8 cellular contexts compared by ENCODE assay signal in genomic region chr20:1265226-1265915, GRCh38. TPM values are rescaled to one million over a fixed set of nuclear protein-coding genes. Genes with fewer than 3 reads are reported as not detected.
A peak's percentile ranks its signal among the peaks of the same experiment; 100 is the strongest.
DNase-seq lines count a peak whose midpoint lies in the region; TF ChIP-seq lines count a peak whose summit lies in the region.

No MANE protein-coding gene starts in this region.

- no peaks in the 10 kb centered on the region; the same call in 1 of the 2 replicates for H3K36me3 ChIP-seq in ACC112 (ENCODE audit: insufficient read depth, low read length)
- no peaks in the 10 kb centered on the region for H3K36me3 ChIP-seq in HUES6 (ENCODE audit: control insufficient read depth, insufficient read depth, low read length)
- no peaks in the 10 kb centered on the region for H3K36me3 ChIP-seq in muscle layer of colon (ENCODE audit: insufficient read depth, low read length)

- H3K9me3 Mint-ChIP-seq in MCF 10A (ENCODE audit: unreplicated experiment): no peaks in the 10 kb centered on the region

- H2AFZ ChIP-seq in ACC112 (ENCODE audit: low read length, unreplicated experiment): peak overlapping the region; percentile 43

- H3K27me3 Mint-ChIP-seq in MCF 10A (ENCODE audit: insufficient read depth, unreplicated experiment): no peaks in the 10 kb centered on the region

- no TSS peak for BruUV-seq in MCF 10A (replicated peaks; lab: Mats Ljungman, UMichigan)

- H3K9ac ChIP-seq in HUES6 (ENCODE audit: low read length) (no peak overlapping the region), muscle layer of colon (ENCODE audit: low read length) (peak overlapping the region; percentile 80)

- H3K79me2 ChIP-seq in ACC112 (ENCODE audit: control insufficient read depth, insufficient read depth, low read length, unreplicated experiment): no peaks in the 10 kb centered on the region

- no peaks in the 10 kb centered on the region for H3K36me3 Mint-ChIP-seq in MCF 10A (ENCODE audit: insufficient read depth, unreplicated experiment)

- TF ChIP-seq CTCF in MCF 10A (IDR thresholded peaks at IDR 0.05; ENCODE audit: unreplicated experiment): no peak

- intact Hi-C loops in MCF 10A (cut with micrococcal nuclease): no loop called here

- POLR2A ChIA-PET in MCF 10A (lab: Yijun Ruan, JAX): interaction anchor here (0.6 to 0.9 kb wide), 3 partner anchors 39 to 1034 kb away, joined by 3 read pairs; partner anchors contain the start of gene RAD21L1

- H3K27me3 ChIP-seq in ACC112 (ENCODE audit: insufficient read depth, low read length) (no peaks in the 10 kb centered on the region), HUES6 (ENCODE audit: control insufficient read depth, insufficient read depth, low read length) (no peaks in the 10 kb centered on the region), muscle layer of colon (ENCODE audit: control insufficient read depth in 1 of 2, insufficient read depth in 2 of 2, low read length in 2 of 2) (no peaks in the 10 kb centered on the region)

- H3K27ac Mint-ChIP-seq in MCF 10A (ENCODE audit: low read depth, unreplicated experiment): peak overlapping the region; percentile 49

- DNase-seq in MCF 10A (ENCODE audit: unreplicated experiment) (no peak), NCI-H1092 (lab: John Stamatoyannopoulos, UW) (no peak), HCEC 1CT (no peak), SHP77 treated with DMSO at 0.1 percent for 48 hours (lab: John Stamatoyannopoulos, UW) (no peak), iPS-NIHi11 (ENCODE audit: low spot score) (no peak)

- H3K4me1 ChIP-seq in ACC112 (ENCODE audit: control insufficient read depth, insufficient read depth, low read length, unreplicated experiment): peaks cover 16% of the 10 kb centered on the region
- peaks cover 17% of the 10 kb centered on the region for H3K4me1 ChIP-seq in HUES6 (ENCODE audit: control insufficient read depth, insufficient read depth, low read length)
- peaks cover 15% of the 10 kb centered on the region for H3K4me1 ChIP-seq in muscle layer of colon (ENCODE audit: insufficient read depth, low read length)

- H3K27ac ChIP-seq in ACC112 (ENCODE audit: low read depth, low read length): no peak overlapping the region
- no peak overlapping the region for H3K27ac ChIP-seq in HUES6 (ENCODE audit: low read depth, low read length)
- H3K27ac ChIP-seq in muscle layer of colon (ENCODE audit: low read depth, low read length): peak overlapping the region; percentile 16

- H3K4me3 ChIP-seq in ACC112 (ENCODE audit: low read depth, low read length) (peak overlapping the region; percentile 88), HUES6 (ENCODE audit: low read depth, low read length) (peak overlapping the region; percentile 65), muscle layer of colon (ENCODE audit: low read depth in 1 of 2, low read length in 2 of 2) (peak overlapping the region in 1 of 2 donors; percentile 61)

- peaks cover 7% of the 10 kb centered on the region for H3K4me1 Mint-ChIP-seq in MCF 10A (ENCODE audit: insufficient read depth, unreplicated experiment)

- peak overlapping the region; percentile 82 for H3K4me3 Mint-ChIP-seq in MCF 10A (ENCODE audit: unreplicated experiment)

- no peaks in the 10 kb centered on the region for H3K9me3 ChIP-seq in HUES6 (ENCODE audit: control insufficient read depth, insufficient read depth, low read depth, low read length)
- no peaks in the 10 kb centered on the region for H3K9me3 ChIP-seq in muscle layer of colon (ENCODE audit: low read length)

- CTCF ChIA-PET in MCF 10A (lab: Yijun Ruan, JAX): interaction anchor here (0.7 to 1.0 kb wide), 3 partner anchors 27 to 446 kb away, joined by 3 read pairs; no protein-coding TSS in a partner anchor

RNA-seq across cellular contexts. Expression of gene SNPH, which starts 0.7 kb away (rescaled TPM):
- 2.2 and 2.6 TPM in 2 replicates for total RNA-seq in MCF 10A (2022)

RNA-seq across cellular contexts. Expression of gene RAD21L1, which starts 39.5 kb away (rescaled TPM):
- total RNA-seq in MCF 10A (2022): not detected in 2 replicates
